In the genomic region with DNA sequence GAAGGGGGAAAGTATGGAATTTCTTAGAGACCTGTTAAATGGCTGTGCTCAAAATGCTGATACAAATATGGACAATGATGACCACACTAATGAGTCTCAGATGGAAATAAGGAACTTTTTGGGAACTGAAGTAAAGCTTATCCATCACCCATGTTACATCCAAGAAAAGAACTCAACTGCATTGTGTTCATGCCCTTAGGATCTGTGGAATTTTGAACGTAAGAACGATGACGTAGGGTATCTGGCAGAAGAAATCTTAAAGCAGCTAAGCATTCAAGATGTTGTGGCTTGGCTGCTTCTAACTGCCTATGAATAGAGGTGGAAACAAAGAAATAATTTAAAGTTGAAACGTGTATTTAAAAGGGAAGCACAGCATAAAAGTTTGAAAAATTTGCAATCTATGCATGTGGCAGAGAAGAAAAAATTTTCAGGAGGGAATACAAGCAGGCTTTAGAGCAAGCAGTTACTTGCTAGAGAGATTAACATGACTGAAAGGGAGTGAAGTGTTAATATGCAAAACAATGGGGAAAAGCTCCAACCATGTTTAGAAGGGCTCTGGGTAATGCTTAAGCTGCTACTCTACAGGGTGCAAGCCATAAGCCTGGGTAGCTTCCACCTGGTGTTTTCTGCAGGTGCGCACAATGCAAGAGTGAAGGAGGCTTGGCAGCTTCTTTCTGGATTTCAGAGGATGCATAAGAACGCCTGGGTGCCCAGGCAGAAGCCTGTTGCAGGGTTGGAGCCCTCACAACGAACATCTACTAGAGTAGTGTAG, we compare ENCODE assay signal across 26 cellular contexts.
"Had no signal": no experiment of that assay in that cellular context is flagged by ENCODE, and none has a peak within 500 bp of the region (broad histone marks: within the 10 kb centered on the region; RNA-seq: fewer than 3 reads in every experiment).

No MANE protein-coding gene starts in this region.

- H3K36me3 ChIP-seq: ascending aorta, cardiac muscle cell, colonic mucosa, ovary, sigmoid colon, thoracic aorta, upper lobe of left lung had no signal

- H3K27me3 Mint-ChIP-seq: activated naive CD8-positive, alpha-beta T cell treated with anti-CD3 and anti-CD28 coated beads, Interleukin-2, amount 10 ng/mL, durations not matched to agents 7 days and 5 days; brain; memory B cell; naive thymus-derived CD4-positive, alpha-beta T cell; progenitor cell of endocrine pancreas; stimulated activated naive CD8-positive, alpha-beta T cell treated with anti-CD3 and anti-CD28 coated beads, Interleukin-15, Interleukin-2, amounts not matched to agents 100 ng/mL and 50 ng/mL, for 24 hours had no signal

- H3K27ac Mint-ChIP-seq: activated naive CD4-positive, alpha-beta T cell treated with anti-CD3 and anti-CD28 coated beads for 36 hours; activated naive CD8-positive, alpha-beta T cell treated with anti-CD3 and anti-CD28 coated beads, Interleukin-2, amount 10 ng/mL, durations not matched to agents 7 days and 5 days; brain; immature natural killer cell; memory B cell; naive thymus-derived CD4-positive, alpha-beta T cell; progenitor cell of endocrine pancreas; stimulated activated effector memory CD8-positive, alpha-beta T cell treated with anti-CD3 and anti-CD28 coated beads, Interleukin-12 subunit alpha, Interleukin-12 subunit beta, amount 100 ng/mL, for 72 hours; stimulated activated naive CD8-positive, alpha-beta T cell treated with anti-CD3 and anti-CD28 coated beads, Interleukin-15, Interleukin-2, amounts not matched to agents 100 ng/mL and 50 ng/mL, for 24 hours had no signal

- H3K27ac ChIP-seq: ascending aorta, cardiac muscle cell, colonic mucosa, ovary, sigmoid colon, thoracic aorta, upper lobe of left lung had no signal

- H3K4me1 Mint-ChIP-seq: activated naive CD8-positive, alpha-beta T cell treated with anti-CD3 and anti-CD28 coated beads, Interleukin-2, amount 10 ng/mL, durations not matched to agents 7 days and 5 days; brain; immature natural killer cell; memory B cell; naive thymus-derived CD4-positive, alpha-beta T cell; stimulated activated effector memory CD8-positive, alpha-beta T cell treated with anti-CD3 and anti-CD28 coated beads, Interleukin-12 subunit alpha, Interleukin-12 subunit beta, amount 100 ng/mL, for 72 hours had no signal

- H3K4me1 ChIP-seq: ascending aorta, colonic mucosa, sigmoid colon, upper lobe of left lung had no signal

- ATAC-seq: naive thymus-derived CD4-positive, alpha-beta T cell; stimulated activated effector memory CD8-positive, alpha-beta T cell treated with anti-CD3 and anti-CD28 coated beads, Interleukin-12 subunit alpha, Interleukin-12 subunit beta, amount 100 ng/mL, for 72 hours had no signal

- DNase-seq: activated CD4-positive, alpha-beta T cell treated with anti-CD3 and anti-CD28 coated beads for 4 hours; activated CD4-positive, alpha-beta T cell treated with anti-CD3 and anti-CD28 coated beads, Interleukin-2, amount 50 U/mL, for 4 hours; activated effector memory CD4-positive, alpha-beta T cell treated with Interleukin-2 at 50 U/mL for 16 hours; activated naive CD4-positive, alpha-beta T cell treated with anti-CD3 and anti-CD28 coated beads for 36 hours; activated naive CD8-positive, alpha-beta T cell treated with anti-CD3 and anti-CD28 coated beads, Interleukin-2, amount 10 ng/mL, durations not matched to agents 7 days and 5 days; activated T-cell treated with anti-CD3 and anti-CD28 coated beads for 4 hours; cerebellar nuclear complex; colonic mucosa; effector CD8-positive, alpha-beta T cell; hippocampal formation; immature natural killer cell; midbrain; naive thymus-derived CD4-positive, alpha-beta T cell; ovary; sigmoid colon; small intestine; stimulated activated CD4-positive, alpha-beta T cell treated with anti-CD3 and anti-CD28 coated beads, Interleukin-4, amount 100 ng/mL, for 24 hours; upper lobe of left lung had no signal

- H3K9me3 ChIP-seq: ascending aorta, colonic mucosa, ovary, sigmoid colon, thoracic aorta, upper lobe of left lung had no signal

- H3K4me3 ChIP-seq: ascending aorta, cardiac muscle cell, colonic mucosa, ovary, sigmoid colon, thoracic aorta, upper lobe of left lung had no signal

- H3K36me3 Mint-ChIP-seq: activated naive CD8-positive, alpha-beta T cell treated with anti-CD3 and anti-CD28 coated beads, Interleukin-2, amount 10 ng/mL, durations not matched to agents 7 days and 5 days; brain; memory B cell; naive thymus-derived CD4-positive, alpha-beta T cell; stimulated activated effector memory CD8-positive, alpha-beta T cell treated with anti-CD3 and anti-CD28 coated beads, Interleukin-12 subunit alpha, Interleukin-12 subunit beta, amount 100 ng/mL, for 72 hours had no signal

- H3K27me3 ChIP-seq: ascending aorta, cardiac muscle cell, colonic mucosa, ovary, sigmoid colon, upper lobe of left lung had no signal

- H3K4me3 Mint-ChIP-seq: activated naive CD4-positive, alpha-beta T cell treated with anti-CD3 and anti-CD28 coated beads for 36 hours; activated naive CD8-positive, alpha-beta T cell treated with anti-CD3 and anti-CD28 coated beads, Interleukin-2, amount 10 ng/mL, durations not matched to agents 7 days and 5 days; brain; immature natural killer cell; memory B cell; naive thymus-derived CD4-positive, alpha-beta T cell; stimulated activated effector memory CD8-positive, alpha-beta T cell treated with anti-CD3 and anti-CD28 coated beads, Interleukin-12 subunit alpha, Interleukin-12 subunit beta, amount 100 ng/mL, for 72 hours; stimulated activated naive CD8-positive, alpha-beta T cell treated with anti-CD3 and anti-CD28 coated beads, Interleukin-15, Interleukin-2, amounts not matched to agents 100 ng/mL and 50 ng/mL, for 24 hours had no signal
